8 cellular contexts compared by ENCODE assay signal in genomic region chr16:53952215-53953208, GRCh38.
DNase-seq lines count a peak whose midpoint lies in the region; ATAC-seq, FAIRE-seq and TF ChIP-seq lines count a peak whose summit lies in the region.

No MANE protein-coding gene starts in this region.

- RAD21 ChIA-PET in GM12878 (lab: Charles Lee; ENCODE audit: unreplicated experiment): no interaction called here

- H3K79me2 ChIP-seq in GM12878 (ENCODE audit: control insufficient read depth, insufficient read depth, low read length): no peaks in the 10 kb centered on the region

- peak overlapping the region; percentile 19 for H3K27ac Mint-ChIP-seq in activated T-cell treated with anti-CD3 and anti-CD28 coated beads, Interleukin-2, amount 50 U/mL, for 24 hours

- TF ChIP-seq POLR2A in GM12878 (IDR thresholded peaks at IDR 0.05; ENCODE audit: low read depth, low read length): no peak

- WGBS in GM12878 (ENCODE audit: insufficient coverage, insufficient replicate concordance, low lambda C conversion rate, missing lambda C conversion rate): 85% methylated on average over 7 of the region's 7 CpGs

- peak overlapping the region; percentile 32 for H3K4me3 Mint-ChIP-seq in activated T-cell treated with anti-CD3 and anti-CD28 coated beads, Interleukin-2, amount 50 U/mL, for 24 hours

- TF ChIP-seq RAD21 in GM12878 (IDR thresholded peaks at IDR 0.05; ENCODE audit: insufficient read depth, low read depth, low read length): no peak

- H3K4me3 ChIP-seq in GM12878 (no peak overlapping the region), skeletal muscle satellite cell (ENCODE audit: low read length) (no peak overlapping the region)

- peaks cover 12% of the 10 kb centered on the region for H3K4me1 ChIP-seq in GM12878 (ENCODE audit: control insufficient read depth, insufficient read depth, low read length)
- no peaks in the 10 kb centered on the region for H3K4me1 ChIP-seq in skeletal muscle satellite cell (ENCODE audit: control insufficient read depth, insufficient read depth, low read length)

- in situ Hi-C loops in GM12878 (cut with MboI): no loop called here

- H4K20me1 ChIP-seq in GM12878 (ENCODE audit: control insufficient read depth, insufficient read depth): no peaks in the 10 kb centered on the region

- H3K36me3 ChIP-seq in GM12878 (ENCODE audit: control insufficient read depth in 2 of 2, insufficient read depth in 2 of 2, low read length in 1 of 2): no peaks in the 10 kb centered on the region
- no peaks in the 10 kb centered on the region for H3K36me3 ChIP-seq in skeletal muscle satellite cell (ENCODE audit: insufficient read depth, low read length)

- SMC1A ChIA-PET in GM12878 (lab: Charles Lee; ENCODE audit: uncharacterized antibody, unreplicated experiment): interaction anchor here (1.6 kb wide), 1 partner anchor 9 kb away, joined by 3 read pairs; no protein-coding TSS in a partner anchor

- no peak for TF ChIP-seq EP300 in GM12878 (IDR thresholded peaks at IDR 0.05; ENCODE audit: borderline replicate concordance in 1 of 2, control insufficient read depth in 1 of 2, low read depth in 2 of 2, low read length in 2 of 2)

- CTCF ChIA-PET in GM12878 (lab: Yijun Ruan, JAX): no interaction called here
- CTCF ChIA-PET in RWPE1 (lab: Yijun Ruan, JAX): no interaction called here

- peak overlapping the region; percentile 56 for H3K4me2 ChIP-seq in GM12878 (ENCODE audit: control insufficient read depth, insufficient read depth)
- H3K4me2 ChIP-seq in skeletal muscle satellite cell (ENCODE audit: low read length): peak overlapping the region; percentile 37

- H3K9me3 ChIP-seq in GM12878 (replicated peaks; ENCODE audit: control insufficient read depth, insufficient read depth, low read length): no peaks in the 10 kb centered on the region
- no peaks in the 10 kb centered on the region for H3K9me3 ChIP-seq in skeletal muscle satellite cell (replicated peaks; ENCODE audit: low read length)

- peaks cover 30% of the 10 kb centered on the region for H3K4me1 Mint-ChIP-seq in activated T-cell treated with anti-CD3 and anti-CD28 coated beads, Interleukin-2, amount 50 U/mL, for 24 hours (ENCODE audit: low read depth)

- H3K9ac ChIP-seq in GM12878 (ENCODE audit: control insufficient read depth, insufficient read depth, low read length) (no peak overlapping the region), skeletal muscle satellite cell (ENCODE audit: low read depth, low read length) (no peak overlapping the region)

- H3K27me3 ChIP-seq in GM12878 (replicated peaks in 1 of 2; ENCODE audit: control insufficient read depth in 2 of 2, insufficient read depth in 2 of 2, low read length in 1 of 2): no peaks in the 10 kb centered on the region
- no peaks in the 10 kb centered on the region for H3K27me3 ChIP-seq in skeletal muscle satellite cell (ENCODE audit: control insufficient read depth, insufficient read depth, low read length)

- no TSS peak for BruUV-seq in GM12878 (replicated peaks; lab: Mats Ljungman, UMichigan)

- no peak for FAIRE-seq in GM12878 (lab: Jason Lieb, UNC)

- H3K27me3 Mint-ChIP-seq in activated T-cell treated with anti-CD3 and anti-CD28 coated beads, Interleukin-2, amount 50 U/mL, for 24 hours: no peaks in the 10 kb centered on the region

- peak; percentile 50 for ATAC-seq in HG03457 (IDR thresholded peaks at IDR 0.05; ENCODE audit: unreplicated experiment)
- ATAC-seq in GM12878: peak; percentile 78

- H3K9me3 Mint-ChIP-seq in activated T-cell treated with anti-CD3 and anti-CD28 coated beads, Interleukin-2, amount 50 U/mL, for 24 hours: no peaks in the 10 kb centered on the region

- POLR2A ChIA-PET in GM12878 (lab: Charles Lee): no interaction called here
- POLR2A ChIA-PET in RWPE1 (lab: Yijun Ruan, JAX; ENCODE audit: low non-redundant PET): no interaction called here

- intact Hi-C loops in GM12878 (cut with micrococcal nuclease; ENCODE audit: unreplicated experiment): no loop called here

- H3K36me3 Mint-ChIP-seq in activated T-cell treated with anti-CD3 and anti-CD28 coated beads, Interleukin-2, amount 50 U/mL, for 24 hours (ENCODE audit: low read depth): peaks cover 9% of the 10 kb centered on the region

- H3K27ac ChIP-seq in GM12878 (ENCODE audit: control insufficient read depth, insufficient read depth) (peak overlapping the region; percentile 26), RWPE1 (no peak overlapping the region)

- H2AFZ ChIP-seq in GM12878 (ENCODE audit: control insufficient read depth, low read depth, low read length): no peak overlapping the region

- no peak for TF ChIP-seq CTCF in GM12878 (IDR thresholded peaks at IDR 0.05 in 2 of 3, conservative IDR thresholded peaks at IDR 0.05 in 1 of 3; ENCODE audit: control insufficient read depth in 2 of 3, extremely low read depth in 1 of 3, insufficient read depth in 1 of 3, low read depth in 3 of 3, low read length in 3 of 3)
- no peak for TF ChIP-seq CTCF in RWPE1 (conservative IDR thresholded peaks at IDR 0.05; ENCODE audit: low read depth)

- DNase-seq in activated T-cell treated with anti-CD3 and anti-CD28 coated beads, Interleukin-2, amount 50 U/mL, for 24 hours: no peak
- no peak for DNase-seq in activated T-cell treated with anti-CD3 and anti-CD28 coated beads, Interleukin-2, amount 50 U/mL, for 1 hour
- no peak for DNase-seq in GM12878 (ENCODE audit: low read depth, low spot score)
- DNase-seq in NCI-H1436 (lab: John Stamatoyannopoulos, UW): no peak
- no peak for DNase-seq in iPS-NIHi11 (ENCODE audit: low spot score)
- DNase-seq in RWPE1 (ENCODE audit: low spot score): no peak

TF ChIP-seq in GM12878, 131 proteins besides CTCF, POLR2A, EP300 and RAD21:
- TF ChIP-seq, protein P1, sequence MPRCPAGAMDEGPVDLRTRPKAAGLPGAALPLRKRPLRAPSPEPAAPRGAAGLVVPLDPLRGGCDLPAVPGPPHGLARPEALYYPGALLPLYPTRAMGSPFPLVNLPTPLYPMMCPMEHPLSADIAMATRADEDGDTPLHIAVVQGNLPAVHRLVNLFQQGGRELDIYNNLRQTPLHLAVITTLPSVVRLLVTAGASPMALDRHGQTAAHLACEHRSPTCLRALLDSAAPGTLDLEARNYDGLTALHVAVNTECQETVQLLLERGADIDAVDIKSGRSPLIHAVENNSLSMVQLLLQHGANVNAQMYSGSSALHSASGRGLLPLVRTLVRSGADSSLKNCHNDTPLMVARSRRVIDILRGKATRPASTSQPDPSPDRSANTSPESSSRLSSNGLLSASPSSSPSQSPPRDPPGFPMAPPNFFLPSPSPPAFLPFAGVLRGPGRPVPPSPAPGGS (IDR thresholded peaks at IDR 0.05; ENCODE audit: borderline replicate concordance, insufficient read depth, low read depth, low read length, poor library complexity, severe bottlenecking): no peak
- TF ChIP-seq GATAD2B (conservative IDR thresholded peaks at IDR 0.05; ENCODE audit: low read depth): no peak
- no peak for TF ChIP-seq ATF3 (IDR thresholded peaks at IDR 0.05; ENCODE audit: borderline replicate concordance, extremely low read depth, low read depth, low read length)
